1 cellular context compared by ENCODE assay signal in genomic region chr6:32790306-32790705, GRCh38.
TF ChIP-seq lines count a peak whose summit lies in the region.

No MANE protein-coding gene starts in this region.

TF ChIP-seq in SK-N-SH treated with all-trans-retinoic acid at 6 μM for 48 hours, 23 proteins besides CTCF, POLR2A, EP300 and RAD21 (continued from another document):
- TF ChIP-seq ZNF565 (CRISPR knock-in tag; conservative IDR thresholded peaks at IDR 0.05; ENCODE audit: low read depth) (no peak), BACH2 (CRISPR knock-in tag; IDR thresholded peaks at IDR 0.05; ENCODE audit: borderline replicate concordance) (no peak), RARB (CRISPR knock-in tag; IDR thresholded peaks at IDR 0.05) (no peak)
- TF ChIP-seq, protein P1, sequence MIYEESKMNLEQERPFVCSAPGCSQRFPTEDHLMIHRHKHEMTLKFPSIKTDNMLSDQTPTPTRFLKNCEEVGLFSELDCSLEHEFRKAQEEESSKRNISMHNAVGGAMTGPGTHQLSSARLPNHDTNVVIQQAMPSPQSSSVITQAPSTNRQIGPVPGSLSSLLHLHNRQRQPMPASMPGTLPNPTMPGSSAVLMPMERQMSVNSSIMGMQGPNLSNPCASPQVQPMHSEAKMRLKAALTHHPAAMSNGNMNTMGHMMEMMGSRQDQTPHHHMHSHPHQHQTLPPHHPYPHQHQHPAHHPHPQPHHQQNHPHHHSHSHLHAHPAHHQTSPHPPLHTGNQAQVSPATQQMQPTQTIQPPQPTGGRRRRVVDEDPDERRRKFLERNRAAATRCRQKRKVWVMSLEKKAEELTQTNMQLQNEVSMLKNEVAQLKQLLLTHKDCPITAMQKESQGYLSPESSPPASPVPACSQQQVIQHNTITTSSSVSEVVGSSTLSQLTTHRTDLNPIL (CRISPR knock-in tag; IDR thresholded peaks at IDR 0.05; ENCODE audit: low read depth) = no peak
